ENCODE assay signal across 18 cellular contexts in genomic region chr3:111769110-111769509, GRCh38.
DNase-seq lines count a peak whose midpoint lies in the region; ATAC-seq, FAIRE-seq and TF ChIP-seq lines count a peak whose summit lies in the region.
"Had no signal": no experiment of that assay in that cellular context is flagged by ENCODE, and none has a peak within 500 bp of the region (broad histone marks: within the 10 kb centered on the region; RNA-seq: fewer than 3 reads in every experiment).

No MANE protein-coding gene starts in this region.

- H3K4me2 ChIP-seq in endothelial cell of umbilical vein (ENCODE audit: insufficient read depth, low read length), result no peak overlapping the region
- H3K4me2 ChIP-seq in HepG2 (ENCODE audit: low read depth, low read length), result peak overlapping the region; percentile 24; the same call in 1 of the 2 replicates
- peak overlapping the region; percentile 56 for H3K4me2 ChIP-seq in skeletal muscle satellite cell (ENCODE audit: low read length)

- H4K20me1 ChIP-seq in endothelial cell of umbilical vein (replicated peaks; ENCODE audit: control insufficient read depth, extremely low read depth, insufficient read depth, low read length) (no peaks in the 10 kb centered on the region), HepG2 (ENCODE audit: insufficient read depth, low read length) (no peaks in the 10 kb centered on the region)

- in situ Hi-C loops in HepG2 (cut with HindIII; ENCODE audit: extremely low pct_ligation_motif_present, low pct_unique_long_range_greater_than_20kb), result no loop called here

- no peaks in the 10 kb centered on the region for H3K27me3 Mint-ChIP-seq in HFFc6 (ENCODE audit: insufficient read depth)
- H3K27me3 Mint-ChIP-seq in CD4-positive, alpha-beta T cell, result no peaks in the 10 kb centered on the region

- H3K9ac ChIP-seq in endothelial cell of umbilical vein (replicated peaks; ENCODE audit: extremely low read depth, insufficient read depth, low read length) (no peak overlapping the region), HepG2 (ENCODE audit: insufficient read depth, low read depth, low read length) (no peak overlapping the region), skeletal muscle satellite cell (ENCODE audit: low read depth, low read length) (peak overlapping the region; percentile 44)

- dilution Hi-C loops in endothelial cell of umbilical vein (cut with MboI; ENCODE audit: extremely low pct_ligation_motif_present, low sequenced_read_pairs), result no loop called here

- H3K36me3 Mint-ChIP-seq in HFFc6 (ENCODE audit: low read depth), result no peaks in the 10 kb centered on the region
- no peaks in the 10 kb centered on the region for H3K36me3 Mint-ChIP-seq in CD4-positive, alpha-beta T cell (ENCODE audit: low read depth)

- H3K27me3 ChIP-seq in endothelial cell of umbilical vein (ENCODE audit: control insufficient read depth in 2 of 2, insufficient read depth in 2 of 2, low read length in 2 of 2) (no peaks in the 10 kb centered on the region), HepG2 (ENCODE audit: control insufficient read depth in 1 of 2, insufficient read depth in 2 of 2, low read length in 2 of 2) (no peaks in the 10 kb centered on the region), skeletal muscle satellite cell (ENCODE audit: control insufficient read depth, insufficient read depth, low read length) (no peaks in the 10 kb centered on the region)
- H3K27me3 ChIP-seq in CD4-positive, alpha-beta T cell (ENCODE audit: control insufficient read depth, insufficient read depth, low read length), result no peaks in the 10 kb centered on the region
- H3K27me3 ChIP-seq: dorsolateral prefrontal cortex had no signal

- H3K36me3 ChIP-seq in endothelial cell of umbilical vein (ENCODE audit: control insufficient read depth in 2 of 2, extremely low read depth in 1 of 2, insufficient read depth in 2 of 2, low read length in 2 of 2) (no peaks in the 10 kb centered on the region), HepG2 (replicated peaks in 1 of 2; ENCODE audit: control insufficient read depth in 1 of 2, insufficient read depth in 2 of 2, low read length in 2 of 2) (no peaks in the 10 kb centered on the region), skeletal muscle satellite cell (ENCODE audit: insufficient read depth, low read length) (no peaks in the 10 kb centered on the region)

- TF ChIP-seq EP300 in HepG2 (IDR thresholded peaks at IDR 0.05; ENCODE audit: low read depth in 2 of 2, low read length in 2 of 2) (0 out of 4 replicates have a peak, but pooled peaks of 1 of the 2 experiments have one; percentile 14), HepG2 (CRISPR knock-in tag; IDR thresholded peaks at IDR 0.05; ENCODE audit: borderline replicate concordance) (no peak)

- CTCF ChIA-PET in endothelial cell of umbilical vein (lab: Charles Lee) (interaction anchor here (0.9 to 2.2 kb wide), 5 partner anchors 8 to 245 kb away, joined by 3 to 6 read pairs (median 3); no protein-coding TSS in a partner anchor), HepG2 (lab: Yijun Ruan, JAX; ENCODE audit: low intra/inter-chr PET ratio, low total read pairs) (no interaction called here)
- CTCF ChIA-PET in CD4-positive, alpha-beta T cell (lab: Charles Lee), result interaction anchor here (1.4 kb wide), 1 partner anchor 8 kb away, joined by 4 read pairs; no protein-coding TSS in a partner anchor

- H3K9me3 Mint-ChIP-seq in HFFc6, result no peaks in the 10 kb centered on the region
- H3K9me3 Mint-ChIP-seq in CD4-positive, alpha-beta T cell, result no peaks in the 10 kb centered on the region

- H3K9me3 ChIP-seq in endothelial cell of umbilical vein (replicated peaks; ENCODE audit: control insufficient read depth, insufficient read depth, low read length) (no peaks in the 10 kb centered on the region), HepG2 (ENCODE audit: low read length) (no peaks in the 10 kb centered on the region), skeletal muscle satellite cell (replicated peaks; ENCODE audit: low read length) (no peaks in the 10 kb centered on the region)
- no peaks in the 10 kb centered on the region for H3K9me3 ChIP-seq in CD4-positive, alpha-beta T cell (ENCODE audit: control insufficient read depth, low read length)

- H3K79me2 ChIP-seq in endothelial cell of umbilical vein (ENCODE audit: control insufficient read depth, insufficient read depth, low read length) (no peaks in the 10 kb centered on the region), HepG2 (ENCODE audit: insufficient read depth, low read length) (peaks cover 3% of the 10 kb centered on the region)

- FAIRE-seq in endothelial cell of umbilical vein (lab: Jason Lieb, UNC) (no peak), HepG2 (lab: Jason Lieb, UNC) (peak; percentile 40)
- FAIRE-seq: GM12878, K562 had no signal

- ATAC-seq in HepG2 (peak; percentile 91), GM19351 (IDR thresholded peaks at IDR 0.05; ENCODE audit: unreplicated experiment) (no peak)
- ATAC-seq in CD4-positive, alpha-beta T cell (ENCODE audit: poor library complexity), result no peak
- ATAC-seq: GM12878, K562 had no signal

- intact Hi-C loops in endothelial cell of umbilical vein (cut with micrococcal nuclease), result no loop called here
- intact Hi-C loops in HepG2 (cut with micrococcal nuclease; ENCODE audit: unreplicated experiment), result no loop called here
- intact Hi-C loops in CD4-positive, alpha-beta T cell (cut with DNase I, micrococcal nuclease), result no loop called here

- H3K9me1 ChIP-seq in endothelial cell of umbilical vein (replicated peaks; ENCODE audit: control insufficient read depth, extremely low read depth, insufficient read depth, low read length), result no peaks in the 10 kb centered on the region

- TF ChIP-seq CTCF in HFFc6 (IDR thresholded peaks at IDR 0.05) (no peak), endothelial cell of umbilical vein (IDR thresholded peaks at IDR 0.05; ENCODE audit: extremely low read depth in 1 of 2, insufficient read depth in 1 of 2, low read depth in 1 of 2, low read length in 2 of 2) (no peak), HepG2 (CRISPR knock-in tag; IDR thresholded peaks at IDR 0.05) (no peak)
- no peak for TF ChIP-seq CTCF in CD4-positive, alpha-beta T cell (IDR thresholded peaks at IDR 0.05)

- POLR2A ChIA-PET in endothelial cell of umbilical vein (lab: Charles Lee) (no interaction called here), HepG2 (lab: Yijun Ruan, JAX) (no interaction called here)
- POLR2A ChIA-PET in CD4-positive, alpha-beta T cell (lab: Charles Lee), result no interaction called here

- H3K27ac ChIP-seq in endothelial cell of umbilical vein (ENCODE audit: insufficient read depth, low read depth, low read length) (peak overlapping the region; percentile 19), HepG2 (ENCODE audit: extremely low read length, insufficient read depth, low read length) (peak overlapping the region; percentile 21)
- no peak overlapping the region for H3K27ac ChIP-seq in CD4-positive, alpha-beta T cell (ENCODE audit: low read depth, low read length)
- H3K27ac ChIP-seq: dorsolateral prefrontal cortex had no signal

- no peak for DNase-seq in HFFc6
- DNase-seq in endothelial cell of umbilical vein (ENCODE audit: low read depth, low spot score), result no peak
- DNase-seq in HepG2 (ENCODE audit: low spot score), result peak; percentile 67
- no peak for DNase-seq in cortex of kidney (lab: John Stamatoyannopoulos, UW)
- no peak for DNase-seq in CD4-positive, alpha-beta T cell
- no peak for DNase-seq in stimulated activated CD4-positive, alpha-beta T cell treated with anti-CD3 and anti-CD28 coated beads, Interleukin-4, amount 100 ng/mL, for 24 hours
- DNase-seq: activated CD8-positive, alpha-beta memory T cell treated with anti-CD3 and anti-CD28 coated beads for 24 hours; activated effector memory CD4-positive, alpha-beta T cell treated with Interleukin-2 at 50 U/mL for 16 hours; dorsolateral prefrontal cortex; midbrain; NCI-H1417; NCI-H446; occipital lobe; substantia nigra had no signal

- peaks cover 49% of the 10 kb centered on the region for H3K4me1 Mint-ChIP-seq in HFFc6 (ENCODE audit: low read depth)
- no peaks in the 10 kb centered on the region for H3K4me1 Mint-ChIP-seq in CD4-positive, alpha-beta T cell (ENCODE audit: low read depth)

- H3K4me1 ChIP-seq in endothelial cell of umbilical vein (ENCODE audit: control insufficient read depth, extremely low read depth, insufficient read depth, low read length) (peaks cover 14% of the 10 kb centered on the region), HepG2 (ENCODE audit: insufficient read depth, low read length) (peaks cover 39% of the 10 kb centered on the region), skeletal muscle satellite cell (ENCODE audit: control insufficient read depth, insufficient read depth, low read length) (peaks cover 33% of the 10 kb centered on the region)

- TF ChIP-seq RAD21 in HepG2 (CRISPR knock-in tag; IDR thresholded peaks at IDR 0.05), result no peak

- TF ChIP-seq POLR2A in endothelial cell of umbilical vein (IDR thresholded peaks at IDR 0.05; ENCODE audit: low read depth, low read length) (no peak), HepG2 (IDR thresholded peaks at IDR 0.05; ENCODE audit: insufficient read depth in 1 of 2, low read depth in 2 of 2, low read length in 2 of 2) (no peak)

- peak overlapping the region; percentile 79 for H3K27ac Mint-ChIP-seq in HFFc6
- no peak overlapping the region for H3K27ac Mint-ChIP-seq in CD4-positive, alpha-beta T cell

- H3K4me3 ChIP-seq in endothelial cell of umbilical vein (replicated peaks in 1 of 3; ENCODE audit: insufficient read depth in 1 of 3, low read depth in 1 of 3, low read length in 3 of 3) (no peak overlapping the region), HepG2 (replicated peaks in 1 of 3; ENCODE audit: insufficient read depth in 1 of 3, low read depth in 2 of 3, low read length in 3 of 3) (no peak overlapping the region), skeletal muscle satellite cell (ENCODE audit: low read length) (no peak overlapping the region)
- H3K4me3 ChIP-seq: dorsolateral prefrontal cortex, GM12878, K562 had no signal

- BruUV-seq in endothelial cell of umbilical vein (replicated peaks; lab: Mats Ljungman, UMichigan) (no TSS peak), HepG2 (replicated peaks; lab: Mats Ljungman, UMichigan) (no TSS peak)

- H2AFZ ChIP-seq in endothelial cell of umbilical vein (ENCODE audit: low read depth, low read length) (no peak overlapping the region), HepG2 (ENCODE audit: low read length) (no peak overlapping the region)

- H3K4me3 Mint-ChIP-seq in HFFc6, result peak overlapping the region; percentile 60; the same call in 1 of the 2 replicates
- H3K4me3 Mint-ChIP-seq in CD4-positive, alpha-beta T cell, result no peak overlapping the region

TF ChIP-seq in endothelial cell of umbilical vein, 7 proteins besides CTCF, POLR2A, EP300 and RAD21:
- TF ChIP-seq JUN (IDR thresholded peaks at IDR 0.05; ENCODE audit: borderline replicate concordance, insufficient read depth, insufficient read length, low read depth) (no peak), FOS (IDR thresholded peaks at IDR 0.05; ENCODE audit: borderline replicate concordance, insufficient read depth, low read length) (no peak)

TF ChIP-seq in HepG2, 621 proteins besides CTCF, POLR2A, EP300 and RAD21 (continues in another document):
- TF ChIP-seq ZNF383 (CRISPR knock-in tag; IDR thresholded peaks at IDR 0.05; ENCODE audit: borderline replicate concordance) (no peak), CBFB (CRISPR knock-in tag; IDR thresholded peaks at IDR 0.05) (no peak), RORA (CRISPR knock-in tag; IDR thresholded peaks at IDR 0.05) (no peak), ZFP1 (CRISPR knock-in tag; IDR thresholded peaks at IDR 0.05) (no peak), ZNF598 (CRISPR knock-in tag; IDR thresholded peaks at IDR 0.05; ENCODE audit: borderline replicate concordance) (no peak)
